ENCODE assay signal across 17 cellular contexts in the genomic region with DNA sequence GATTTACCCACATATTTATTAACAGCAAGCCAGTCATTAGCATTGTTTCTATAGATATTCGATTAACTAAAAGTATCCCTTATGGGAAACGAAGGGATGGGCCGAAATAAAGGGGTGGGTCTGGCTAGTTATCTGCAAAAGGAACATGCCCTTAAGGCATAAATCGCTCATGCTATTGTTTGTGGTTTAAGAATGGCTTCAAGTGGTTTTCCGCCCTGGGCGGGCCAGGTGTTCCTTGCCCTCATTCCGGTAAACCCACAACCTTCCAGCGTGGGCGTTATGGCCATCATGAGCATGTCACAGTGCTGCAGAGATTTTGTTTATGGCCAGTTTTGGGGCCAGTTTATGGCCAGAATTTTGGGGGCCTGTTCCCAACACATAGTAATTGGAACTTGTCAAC. TPM values are rescaled to one million over a fixed set of nuclear protein-coding genes. Genes with fewer than 3 reads are reported as not detected.
"Had no signal": no experiment of that assay in that cellular context is flagged by ENCODE, and none has a peak within 500 bp of the region (broad histone marks: within the 10 kb centered on the region; RNA-seq: fewer than 3 reads in every experiment).

No MANE protein-coding gene starts in this region.

RNA-seq across cellular contexts. Expression of gene FGFBP1, which starts 22.2 kb away (rescaled TPM):
- total RNA-seq: activated B cell treated with CpG ODN at 0.5 μM for 24 hours; activated CD4-positive, alpha-beta memory T cell treated with anti-CD3 and anti-CD28 coated beads for 36 hours; activated CD4-positive, alpha-beta T cell treated with anti-CD3 and anti-CD28 coated beads, Interleukin-2, amount 10 ng/mL, durations not matched to agents 24 days and 14 days; activated CD8-positive, alpha-beta memory T cell treated with anti-CD3 and anti-CD28 coated beads for 36 hours; activated CD8-positive, alpha-beta T cell treated with anti-CD3 and anti-CD28 coated beads for 36 hours; activated naive CD4-positive, alpha-beta T cell treated with anti-CD3 and anti-CD28 coated beads for 36 hours; activated naive CD4-positive, alpha-beta T cell treated with anti-CD3 and anti-CD28 coated beads, Interleukin-2, amount 50 U/mL, for 72 hours; activated naive CD8-positive, alpha-beta T cell treated with anti-CD3 and anti-CD28 coated beads for 36 hours; activated T-cell treated with anti-CD3 and anti-CD28 coated beads, Interleukin-2, amount 50 U/mL, for 4 hours; activated T-cell treated with anti-CD3 and anti-CD28 coated beads, Interleukin-2, amount 50 U/mL, for 72 hours; activated T-helper 1 cell treated with anti-CD3 and anti-CD28 coated beads, Interleukin-12 subunit alpha, Interleukin-12 subunit beta, Interleukin-2, Interleukin-4 antibody, amounts not matched to agents 30 ng/mL and 10 ng/mL and 1 ng/mL, durations not matched to agents 14 hours and 24 hours and 36 hours; activated T-helper 17 cell treated with anti-CD3 and anti-CD28 coated beads, Interleukin-2, amount 50 U/mL, for 72 hours; adrenal gland; aorta; astrocyte; body of pancreas; cardiac muscle cell had no signal
- polyA plus RNA-seq: cardiac muscle cell had no signal

RNA-seq across cellular contexts. Expression of gene FGFBP2, which starts 46.6 kb away (rescaled TPM):
- total RNA-seq: activated naive CD4-positive, alpha-beta T cell treated with anti-CD3 and anti-CD28 coated beads for 36 hours; astrocyte; cardiac muscle cell had no signal
- polyA plus RNA-seq: aorta, cardiac muscle cell had no signal
